In the genomic region with DNA sequence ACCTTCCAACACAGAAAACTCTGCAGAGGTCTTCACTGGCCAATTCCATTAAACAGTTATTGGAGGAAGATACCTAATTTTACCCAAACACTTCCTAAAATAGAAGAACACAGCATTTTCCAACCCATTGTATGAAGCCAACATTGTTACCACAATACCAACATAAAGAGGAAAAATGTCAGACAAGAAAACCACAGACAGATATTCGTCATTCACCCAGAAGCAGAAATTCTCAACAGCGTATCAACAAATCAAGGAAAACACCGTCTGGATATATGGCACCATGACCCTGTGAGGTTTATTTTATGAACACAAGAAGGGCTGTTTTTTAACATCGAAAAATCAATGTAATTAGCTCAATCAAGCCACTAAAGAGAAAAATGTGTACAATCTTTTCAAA, we compare ENCODE assay signal across 24 cellular contexts.
A peak's percentile ranks its signal among the peaks of the same experiment; 100 is the strongest.
DNase-seq lines count a peak whose midpoint lies in the region; ATAC-seq, FAIRE-seq and TF ChIP-seq lines count a peak whose summit lies in the region.
"Had no signal": no experiment of that assay in that cellular context is flagged by ENCODE, and none has a peak within 500 bp of the region (broad histone marks: within the 10 kb centered on the region; RNA-seq: fewer than 3 reads in every experiment).

No MANE protein-coding gene starts in this region.

- TF ChIP-seq POLR2A in upper lobe of left lung (IDR thresholded peaks at IDR 0.05): no peak

- DNase-seq in EH (ENCODE audit: low read depth): peak; percentile 41
- DNase-seq in M059J (ENCODE audit: low read depth): peak; percentile 85
- DNase-seq in astrocyte of the hippocampus (ENCODE audit: low read depth, low spot score): peak; percentile 4
- DNase-seq in upper lobe of left lung: no peak
- no peak for DNase-seq in small intestine
- no peak for DNase-seq in activated effector memory CD4-positive, alpha-beta T cell treated with anti-CD3 and anti-CD28 coated beads, Interleukin-2, amount 50 U/mL, for 16 hours
- DNase-seq: BE2C; CD4-positive, CD25-positive, alpha-beta regulatory T cell; GF-D8; MM.1S; NCI-H1105; NCI-H1436 treated with DMSO at 0.1 percent for 48 hours; NCI-H187 treated with DMSO at 0.1 percent for 48 hours; NCI-H524 treated with DMSO at 0.1 percent for 48 hours; NCI-H774; SHP77 treated with DMSO at 0.1 percent for 48 hours; SW 1271 had no signal

- no peak for TF ChIP-seq EP300 in upper lobe of left lung (IDR thresholded peaks at IDR 0.05)

- no peaks in the 10 kb centered on the region for H3K9me3 ChIP-seq in BLaER1
- H3K9me3 ChIP-seq in upper lobe of left lung: no peaks in the 10 kb centered on the region
- no peaks in the 10 kb centered on the region for H3K9me3 ChIP-seq in small intestine (ENCODE audit: control insufficient read depth, low read depth)
- H3K9me3 ChIP-seq: BE2C had no signal

- H4K20me1 ChIP-seq in BLaER1: no peaks in the 10 kb centered on the region

- H3K27me3 ChIP-seq in BLaER1 (no peaks in the 10 kb centered on the region), upper lobe of left lung (no peaks in the 10 kb centered on the region), small intestine (ENCODE audit: control insufficient read depth in 2 of 2, insufficient read depth in 2 of 2, low read length in 2 of 2) (no peaks in the 10 kb centered on the region)
- H3K27me3 ChIP-seq: BE2C had no signal

- no peak for FAIRE-seq in small intestine (lab: Jason Lieb, UNC)
- FAIRE-seq: D721Med, GM12891, H54, K562 had no signal

- H3K4me3 ChIP-seq in BLaER1 (no peak overlapping the region), upper lobe of left lung (no peak overlapping the region), small intestine (ENCODE audit: low read depth in 1 of 2, low read length in 2 of 2) (no peak overlapping the region)
- H3K4me3 ChIP-seq: K562 had no signal

- H3K27ac ChIP-seq in BLaER1: no peak overlapping the region
- H3K27ac ChIP-seq in upper lobe of left lung: no peak overlapping the region
- H3K27ac ChIP-seq in small intestine (ENCODE audit: low read depth in 1 of 2, low read length in 1 of 2): no peak overlapping the region

- ATAC-seq in upper lobe of left lung (ENCODE audit: low FRiP score in 2 of 2) (no peak), GM21367 (IDR thresholded peaks at IDR 0.05; ENCODE audit: unreplicated experiment) (no peak)
- ATAC-seq: K562, Panc1 had no signal

- TF ChIP-seq CTCF in upper lobe of left lung (IDR thresholded peaks at IDR 0.05): no peak

- WGBS in upper lobe of left lung, 2 donors: 39 to 43% methylated on average over 4 of the region's 4 CpGs
- WGBS in small intestine, 3 donors: 45 to 76% (median 51%) methylated on average over 4 of the region's 4 CpGs

- H3K4me2 ChIP-seq in BLaER1: peak overlapping the region; percentile 31; the same call in 1 of the 2 replicates

- H3K9ac ChIP-seq in BLaER1: no peak overlapping the region

- no peaks in the 10 kb centered on the region for H3K36me3 ChIP-seq in BLaER1
- no peaks in the 10 kb centered on the region for H3K36me3 ChIP-seq in upper lobe of left lung
- no peaks in the 10 kb centered on the region for H3K36me3 ChIP-seq in small intestine (ENCODE audit: control insufficient read depth in 2 of 2, insufficient read depth in 2 of 2, low read length in 2 of 2)
- H3K36me3 ChIP-seq: BE2C had no signal

- peaks cover 14% of the 10 kb centered on the region for H3K4me1 ChIP-seq in BLaER1
- H3K4me1 ChIP-seq in upper lobe of left lung: no peaks in the 10 kb centered on the region
- no peaks in the 10 kb centered on the region for H3K4me1 ChIP-seq in small intestine (ENCODE audit: control insufficient read depth in 2 of 2, insufficient read depth in 1 of 2, low read depth in 1 of 2, low read length in 1 of 2)
- H3K4me1 ChIP-seq: BE2C had no signal

Comparison
In these comparisons a context has a peak if more than half of its experiments do, and no peak if none do; other contexts are left out.
1. DNase-seq: peak in EH (single experiment), M059J (single experiment) and astrocyte of the hippocampus (single experiment); none in upper lobe of left lung (0 of 2), small intestine (single experiment) and activated effector memory CD4-positive, alpha-beta T cell treated with anti-CD3 and anti-CD28 coated beads, Interleukin-2, amount 50 U/mL, for 16 hours (single experiment).